15 cellular contexts compared by ENCODE assay signal in genomic region chr5:81854915-81855314, GRCh38.
DNase-seq lines count a peak whose midpoint lies in the region; ATAC-seq and TF ChIP-seq lines count a peak whose summit lies in the region.
"Had no signal": no experiment of that assay in that cellular context is flagged by ENCODE, and none has a peak within 500 bp of the region (broad histone marks: within the 10 kb centered on the region; RNA-seq: fewer than 3 reads in every experiment).

No MANE protein-coding gene starts in this region.

- intact Hi-C loops in left ventricle myocardium inferior (cut with micrococcal nuclease) = loop anchor here (5.0 to 10.0 kb wide), 2 partner anchors 120 to 348 kb away; partner anchors contain the start of gene ATG10
- intact Hi-C loops in left ventricle myocardium superior (cut with micrococcal nuclease) = loop anchor here (10.0 kb wide), 2 partner anchors 110 to 350 kb away; no protein-coding TSS in a partner anchor
- intact Hi-C loops in esophagus muscularis mucosa (cut with DNase I) = loop anchor here (5.0 kb wide), 2 partner anchors 117 to 312 kb away; partner anchors contain the start of gene ATG10
- intact Hi-C loops in uterus (cut with DNase I; ENCODE audit: low total_unique reads) = loop anchor here (10.0 kb wide), 1 partner anchor 110 kb away; no protein-coding TSS in a partner anchor
- intact Hi-C loops in sigmoid colon (cut with DNase I) = loop anchor here (5.0 kb wide), 2 partner anchors 428 to 553 kb away; partner anchors contain the start of gene ZCCHC9

- TF ChIP-seq CTCF in left ventricle myocardium inferior (IDR thresholded peaks at IDR 0.05; ENCODE audit: borderline replicate concordance) (no peak), esophagus muscularis mucosa (IDR thresholded peaks at IDR 0.05) (no peak), uterus (IDR thresholded peaks at IDR 0.05) (no peak), sigmoid colon (IDR thresholded peaks at IDR 0.05) (no peak)

- no peak for DNase-seq in left ventricle myocardium inferior
- DNase-seq in left ventricle myocardium superior = no peak
- DNase-seq in NCI-H748 treated with DMSO at 0.1 percent for 48 hours (lab: John Stamatoyannopoulos, UW) = peak; percentile 42
- no peak for DNase-seq in esophagus muscularis mucosa (ENCODE audit: extremely low spot score)
- DNase-seq in uterus = no peak
- DNase-seq in stimulated activated naive CD8-positive, alpha-beta T cell treated with anti-CD3 and anti-CD28 coated beads, Interleukin-15, Interleukin-2, amounts not matched to agents 100 U/mL and 50 U/mL, for 24 hours = no peak
- no peak for DNase-seq in sigmoid colon
- DNase-seq in NCI-H1436 (lab: John Stamatoyannopoulos, UW) = no peak
- DNase-seq: activated CD4-positive, alpha-beta T cell treated with anti-CD3 and anti-CD28 coated beads for 4 hours; activated T-cell treated with anti-CD3 and anti-CD28 coated beads, Interleukin-2, amount 50 U/mL, for 48 hours; KBM-7; ovary had no signal

- no peak for ATAC-seq in left ventricle myocardium superior
- ATAC-seq in stimulated activated naive CD8-positive, alpha-beta T cell treated with anti-CD3 and anti-CD28 coated beads, Interleukin-15, Interleukin-2, amounts not matched to agents 100 U/mL and 50 U/mL, for 24 hours = no peak
- ATAC-seq: stimulated activated memory B cell treated with anti-CD40 and anti-IgM and Interleukin-4, amounts not matched to agents 10 μg/mL and 1 μg/mL and 100 μg/mL, for 72 hours had no signal

- no peak overlapping the region for H3K4me3 ChIP-seq in left ventricle myocardium inferior
- no peak overlapping the region for H3K4me3 ChIP-seq in esophagus muscularis mucosa
- H3K4me3 ChIP-seq in uterus = no peak overlapping the region
- no peak overlapping the region for H3K4me3 ChIP-seq in sigmoid colon
- H3K4me3 ChIP-seq: hepatocyte, lung, ovary had no signal

- H3K36me3 ChIP-seq in left ventricle myocardium inferior = no peaks in the 10 kb centered on the region
- H3K36me3 ChIP-seq in esophagus muscularis mucosa = no peaks in the 10 kb centered on the region
- no peaks in the 10 kb centered on the region for H3K36me3 ChIP-seq in uterus
- H3K36me3 ChIP-seq in sigmoid colon = no peaks in the 10 kb centered on the region
- H3K36me3 ChIP-seq: ovary had no signal

- no peaks in the 10 kb centered on the region for H3K27me3 ChIP-seq in left ventricle myocardium inferior (ENCODE audit: low read depth)
- H3K27me3 ChIP-seq in esophagus muscularis mucosa = no peaks in the 10 kb centered on the region
- H3K27me3 ChIP-seq in uterus = no peaks in the 10 kb centered on the region
- H3K27me3 ChIP-seq in sigmoid colon = no peaks in the 10 kb centered on the region
- H3K27me3 ChIP-seq: hepatocyte, ovary had no signal

- H3K9me3 ChIP-seq in left ventricle myocardium inferior (replicated peaks) (no peaks in the 10 kb centered on the region), esophagus muscularis mucosa (no peaks in the 10 kb centered on the region), uterus (no peaks in the 10 kb centered on the region), sigmoid colon (no peaks in the 10 kb centered on the region)
- H3K9me3 ChIP-seq: ovary had no signal

- TF ChIP-seq POLR2A in esophagus muscularis mucosa (IDR thresholded peaks at IDR 0.05; ENCODE audit: low read depth) (no peak), uterus (IDR thresholded peaks at IDR 0.05) (no peak), sigmoid colon (IDR thresholded peaks at IDR 0.05) (no peak)

- H3K4me1 ChIP-seq in left ventricle myocardium inferior = peaks cover 74% of the 10 kb centered on the region
- H3K4me1 ChIP-seq in esophagus muscularis mucosa = peaks cover 40 to 79% (median 66%) of the 10 kb centered on the region in 4 donors
- peaks cover 3 to 6% of the 10 kb centered on the region in 2 donors for H3K4me1 ChIP-seq in uterus
- peaks cover 0 to 54% (median 43%) of the 10 kb centered on the region in 4 donors for H3K4me1 ChIP-seq in sigmoid colon

- peak overlapping the region; percentile 99 for H3K27ac ChIP-seq in left ventricle myocardium inferior (replicated peaks)
- peak overlapping the region in 3 of 4 donors; percentile 8 to 51 (median 42) for H3K27ac ChIP-seq in esophagus muscularis mucosa (replicated peaks in 1 of 4)
- peak overlapping the region; percentile 40 to 53 for H3K27ac ChIP-seq in uterus
- H3K27ac ChIP-seq in sigmoid colon = peak overlapping the region in 1 of 4 donors; percentile 21
- H3K27ac ChIP-seq: hepatocyte had no signal

- 64% methylated on average over 3 of the region's 3 CpGs for WGBS in esophagus muscularis mucosa
- WGBS in sigmoid colon, 2 donors = 60 to 64% methylated on average over 3 of the region's 3 CpGs

- TF ChIP-seq EP300 in esophagus muscularis mucosa (IDR thresholded peaks at IDR 0.05) (no peak), sigmoid colon (IDR thresholded peaks at IDR 0.05) (no peak)
